ENCODE assay signal across 16 cellular contexts in the genomic region with DNA sequence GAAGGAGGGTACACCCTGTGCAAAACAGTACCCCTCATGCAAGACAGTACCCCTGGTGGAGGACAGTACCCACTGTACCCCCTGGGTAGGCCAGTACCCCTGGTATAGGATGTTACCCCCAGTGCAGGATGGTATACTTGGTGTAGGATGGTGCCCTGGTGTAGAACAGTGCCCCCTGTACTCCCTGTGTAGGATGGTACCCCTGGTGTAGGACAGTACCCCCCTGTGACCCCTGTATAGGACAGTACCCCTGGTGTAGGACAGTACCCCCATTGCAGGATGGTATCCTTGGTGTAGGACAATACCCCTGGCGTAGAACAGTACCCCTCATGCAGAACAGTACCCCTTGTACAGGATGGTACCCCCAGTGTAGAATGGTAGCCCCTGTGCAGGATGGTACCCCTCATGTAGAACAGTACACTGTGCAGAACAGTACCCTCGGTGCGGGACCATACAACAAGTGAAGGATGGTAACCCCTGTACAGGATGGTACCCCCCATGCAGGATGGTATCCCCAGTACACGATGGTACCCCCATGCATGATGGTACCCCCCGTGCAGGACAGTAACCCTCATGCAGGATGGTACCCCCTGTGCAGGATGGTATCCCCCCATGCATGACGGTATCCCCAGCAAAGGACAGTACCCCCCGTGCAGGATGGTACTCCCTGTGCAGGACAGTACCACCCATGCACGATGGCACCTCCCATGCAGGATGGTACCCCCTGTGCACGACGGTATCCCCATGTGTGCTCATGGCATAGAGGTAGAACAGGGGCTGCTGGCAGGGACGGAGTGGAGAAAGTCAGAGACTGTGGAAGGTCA.
DNase-seq lines count a peak whose midpoint lies in the region; ATAC-seq and TF ChIP-seq lines count a peak whose summit lies in the region.
"Had no signal": no experiment of that assay in that cellular context is flagged by ENCODE, and none has a peak within 500 bp of the region (broad histone marks: within the 10 kb centered on the region; RNA-seq: fewer than 3 reads in every experiment).

No MANE protein-coding gene starts in this region.

- TF ChIP-seq POLR2A in gastroesophageal sphincter (IDR thresholded peaks at IDR 0.05) = no peak

- no peak overlapping the region for H3K23ac ChIP-seq in trophoblast cell (ENCODE audit: low read length)

- ATAC-seq in Right ventricle myocardium inferior (peak; percentile 26), Right ventricle myocardium superior (ENCODE audit: poor library complexity) (no peak), gastroesophageal sphincter (peak; percentile 25), upper lobe of right lung (peak; percentile 47), HG02938 (IDR thresholded peaks at IDR 0.05; ENCODE audit: unreplicated experiment) (no peak)
- no peak for ATAC-seq in activated CD4-positive, CD25-positive, alpha-beta regulatory T cell treated with anti-CD3 and anti-CD28 coated beads, Interleukin-2, amount 50 U/mL, for 24 hours

- no peak for DNase-seq in Right ventricle myocardium inferior (ENCODE audit: missing footprints)
- DNase-seq in Right ventricle myocardium superior = no peak
- no peak for DNase-seq in trophoblast cell
- no peak for DNase-seq in upper lobe of right lung
- DNase-seq in Ammon's horn (ENCODE audit: low spot score) = no peak
- DNase-seq: 8988T; AML-193; CD4-positive, CD25-positive, alpha-beta regulatory T cell; DMS53; GF-D8; HCEC 1CT; HFFc6 had no signal

- WGBS in gastroesophageal sphincter (ENCODE audit: low coverage in 1 of 2), 2 donors = 67% methylated on average over 3 of the region's 11 CpGs; no CpG with 5 or more reads in 1 of the 2 donors
- no CpG with 5 or more reads among the region's 11 CpGs for WGBS in trophoblast cell (ENCODE audit: extremely low coverage, insufficient coverage, insufficient read length)

- no peaks in the 10 kb centered on the region for H3K79me2 ChIP-seq in trophoblast cell (ENCODE audit: control insufficient read depth, insufficient read depth, low read length, poor library complexity)

- H3K4me2 ChIP-seq in trophoblast cell (ENCODE audit: low read length) = no peak overlapping the region
- H3K4me2 ChIP-seq: BLaER1 treated with 17β-estradiol and CSF1 and Interleukin-3, amounts not matched to agents 10 nM and 100 nM had no signal

- H3K18ac ChIP-seq in trophoblast cell (ENCODE audit: low read length) = no peak overlapping the region

- H3K4me1 ChIP-seq in gastroesophageal sphincter = no peaks in the 10 kb centered on the region
- H3K4me1 ChIP-seq in trophoblast cell (ENCODE audit: control insufficient read depth in 1 of 2, insufficient read depth in 2 of 2, low read length in 2 of 2) = no peaks in the 10 kb centered on the region
- H3K4me1 ChIP-seq in upper lobe of right lung = no peaks in the 10 kb centered on the region
- H3K4me1 ChIP-seq: BLaER1 treated with 17β-estradiol and CSF1 and Interleukin-3, amounts not matched to agents 10 nM and 100 nM had no signal

- TF ChIP-seq EP300 in gastroesophageal sphincter (IDR thresholded peaks at IDR 0.05) = no peak

- H2AK5ac ChIP-seq in trophoblast cell (ENCODE audit: low read length) = no peak overlapping the region

- no peak for TF ChIP-seq CTCF in gastroesophageal sphincter (IDR thresholded peaks at IDR 0.05)
- no peak for TF ChIP-seq CTCF in upper lobe of right lung (IDR thresholded peaks at IDR 0.05)

- peak overlapping the region; percentile 7 for H3K9ac ChIP-seq in trophoblast cell (ENCODE audit: low read length)
- H3K9ac ChIP-seq: BLaER1 treated with 17β-estradiol and CSF1 and Interleukin-3, amounts not matched to agents 10 nM and 100 nM had no signal

- no peaks in the 10 kb centered on the region for H3K79me1 ChIP-seq in trophoblast cell (ENCODE audit: low read length)

- H3K4me3 ChIP-seq in gastroesophageal sphincter (no peak overlapping the region), trophoblast cell (ENCODE audit: low read depth, low read length) (peak overlapping the region; percentile 50), upper lobe of right lung (no peak overlapping the region)

- intact Hi-C loops in Right ventricle myocardium inferior (cut with DNase I) (no loop called here), Right ventricle myocardium superior (cut with DNase I) (no loop called here), upper lobe of right lung (cut with DNase I) (no loop called here)

- H4K8ac ChIP-seq in trophoblast cell (ENCODE audit: low read depth, low read length) = no peak overlapping the region

- H3K27ac ChIP-seq in gastroesophageal sphincter (no peak overlapping the region), trophoblast cell (ENCODE audit: low read depth, low read length) (no peak overlapping the region), upper lobe of right lung (no peak overlapping the region)
- H3K27ac ChIP-seq: BLaER1 treated with 17β-estradiol and CSF1 and Interleukin-3, amounts not matched to agents 10 nM and 100 nM had no signal

- no peak overlapping the region for H2BK120ac ChIP-seq in trophoblast cell (ENCODE audit: insufficient read depth, low read length, poor library complexity)

- H4K12ac ChIP-seq in trophoblast cell (ENCODE audit: low read depth, low read length) = no peak overlapping the region

- H3K36me3 ChIP-seq in gastroesophageal sphincter = no peaks in the 10 kb centered on the region
- H3K36me3 ChIP-seq in trophoblast cell (ENCODE audit: control insufficient read depth in 1 of 2, insufficient read depth in 2 of 2, low read length in 2 of 2) = no peaks in the 10 kb centered on the region
- H3K36me3 ChIP-seq in upper lobe of right lung = no peaks in the 10 kb centered on the region

- H3K4ac ChIP-seq in trophoblast cell (ENCODE audit: low read depth, low read length) = no peak overlapping the region

- H4K91ac ChIP-seq in trophoblast cell (ENCODE audit: low read depth, low read length) = no peak overlapping the region

- H3K9me3 ChIP-seq in gastroesophageal sphincter (peaks cover 0 to 15% (median 0%) of the 10 kb centered on the region in 3 donors), trophoblast cell (ENCODE audit: insufficient read depth, low read depth, low read length) (peaks cover 10% of the 10 kb centered on the region), upper lobe of right lung (no peaks in the 10 kb centered on the region)

- no peak overlapping the region for H2BK5ac ChIP-seq in trophoblast cell (ENCODE audit: low read depth, low read length, poor library complexity)

- H3K27me3 ChIP-seq in gastroesophageal sphincter (peaks cover 33% of the 10 kb centered on the region), trophoblast cell (ENCODE audit: insufficient read depth, low read length) (no peaks in the 10 kb centered on the region), upper lobe of right lung (no peaks in the 10 kb centered on the region)
- H3K27me3 ChIP-seq: BLaER1 treated with 17β-estradiol and CSF1 and Interleukin-3, amounts not matched to agents 10 nM and 100 nM had no signal

- H2BK12ac ChIP-seq in trophoblast cell (ENCODE audit: low read length) = no peak overlapping the region

- no peak overlapping the region for H3K14ac ChIP-seq in trophoblast cell (ENCODE audit: low read length)

- H2AFZ ChIP-seq in trophoblast cell (ENCODE audit: insufficient read depth, low read length, poor library complexity) = no peak overlapping the region

Comparison
In these comparisons a context has a peak if more than half of its experiments do, and no peak if none do; other contexts are left out.
1. ATAC-seq: peak in Right ventricle myocardium inferior (single experiment), gastroesophageal sphincter (single experiment) and upper lobe of right lung (single experiment); none in Right ventricle myocardium superior (single experiment), activated CD4-positive, CD25-positive, alpha-beta regulatory T cell treated with anti-CD3 and anti-CD28 coated beads, Interleukin-2, amount 50 U/mL, for 24 hours (0 of 2) and HG02938 (single experiment).